Comparison of ENCODE assay signal across 8 cellular contexts in genomic region chr12:57238854-57239554, GRCh38. TPM values are rescaled to one million over a fixed set of nuclear protein-coding genes. Genes with fewer than 3 reads are reported as not detected.
DNase-seq lines count a peak whose midpoint lies in the region; ATAC-seq and TF ChIP-seq lines count a peak whose summit lies in the region.

No MANE protein-coding gene starts in this region.

- H3K9me3 Mint-ChIP-seq in activated T-helper 1 cell treated with anti-CD3 and anti-CD28 coated beads, Interleukin-12 subunit alpha, Interleukin-12 subunit beta, Interleukin-2, Interleukin-4 antibody, amounts not matched to agents 30 ng/mL and 10 ng/mL and 1 ng/mL, durations not matched to agents 14 hours and 24 hours and 36 hours = no peaks in the 10 kb centered on the region
- H3K9me3 Mint-ChIP-seq in nephron progenitor cell = no peaks in the 10 kb centered on the region

- ATAC-seq in GM21447 (IDR thresholded peaks at IDR 0.05; ENCODE audit: unreplicated experiment) (peak; percentile 45), Panc1 (peak; percentile 73)
- peak; percentile 64 for ATAC-seq in stimulated activated naive CD8-positive, alpha-beta T cell treated with anti-CD3 and anti-CD28 coated beads, Interleukin-15, Interleukin-2, amounts not matched to agents 100 U/mL and 50 U/mL, for 24 hours

- peaks cover 16% of the 10 kb centered on the region for H3K36me3 Mint-ChIP-seq in activated T-helper 1 cell treated with anti-CD3 and anti-CD28 coated beads, Interleukin-12 subunit alpha, Interleukin-12 subunit beta, Interleukin-2, Interleukin-4 antibody, amounts not matched to agents 30 ng/mL and 10 ng/mL and 1 ng/mL, durations not matched to agents 14 hours and 24 hours and 36 hours (ENCODE audit: low read depth)
- peaks cover 8% of the 10 kb centered on the region for H3K36me3 Mint-ChIP-seq in nephron progenitor cell (ENCODE audit: low read depth)

- H3K27me3 Mint-ChIP-seq in activated T-helper 1 cell treated with anti-CD3 and anti-CD28 coated beads, Interleukin-12 subunit alpha, Interleukin-12 subunit beta, Interleukin-2, Interleukin-4 antibody, amounts not matched to agents 30 ng/mL and 10 ng/mL and 1 ng/mL, durations not matched to agents 14 hours and 24 hours and 36 hours (ENCODE audit: insufficient read depth) = peaks cover 48% of the 10 kb centered on the region
- H3K27me3 Mint-ChIP-seq in nephron progenitor cell (ENCODE audit: low read depth, poor library complexity) = peaks cover 83% of the 10 kb centered on the region

- H3K27ac ChIP-seq in Panc1 (ENCODE audit: low read length) = no peak overlapping the region; the same call in 1 of the 2 replicates

- POLR2A ChIA-PET in Panc1 (lab: Charles Lee) = no interaction called here

- DNase-seq in DMS53 (lab: John Stamatoyannopoulos, UW) = peak; percentile 96
- peak; percentile 63 for DNase-seq in Panc1 (ENCODE audit: low read depth, low spot score)
- peak; percentile 86 for DNase-seq in activated T-helper 1 cell treated with anti-CD3 and anti-CD28 coated beads, Interleukin-12 subunit alpha, Interleukin-12 subunit beta, Interleukin-2, Interleukin-4 antibody, amounts not matched to agents 30 ng/mL and 10 ng/mL and 1 ng/mL, durations not matched to agents 14 hours and 24 hours and 36 hours (ENCODE audit: low spot score)
- DNase-seq in fibroblast of peridontal ligament (ENCODE audit: extremely low read depth) = peak; percentile 83
- DNase-seq in nephron progenitor cell = peak; percentile 93
- peak; percentile 93 for DNase-seq in stimulated activated naive CD8-positive, alpha-beta T cell treated with anti-CD3 and anti-CD28 coated beads, Interleukin-15, Interleukin-2, amounts not matched to agents 100 U/mL and 50 U/mL, for 24 hours

- H3K27ac Mint-ChIP-seq in activated T-helper 1 cell treated with anti-CD3 and anti-CD28 coated beads, Interleukin-12 subunit alpha, Interleukin-12 subunit beta, Interleukin-2, Interleukin-4 antibody, amounts not matched to agents 30 ng/mL and 10 ng/mL and 1 ng/mL, durations not matched to agents 14 hours and 24 hours and 36 hours = peak overlapping the region; percentile 78
- H3K27ac Mint-ChIP-seq in nephron progenitor cell = no peak overlapping the region

- peak overlapping the region; percentile 56 to 67 for H3K4me3 ChIP-seq in Panc1 (ENCODE audit: low read depth in 2 of 2, low read length in 2 of 2)

- H3K36me3 ChIP-seq in Panc1 (ENCODE audit: control insufficient read depth, insufficient read depth, low read length) = no peaks in the 10 kb centered on the region

- intact Hi-C loops in Panc1 (cut with micrococcal nuclease; ENCODE audit: unreplicated experiment) = loop anchor here (1.0 kb wide), 1 partner anchor 26 kb away; no protein-coding TSS in a partner anchor
- intact Hi-C loops in activated T-helper 1 cell treated with anti-CD3 and anti-CD28 coated beads, Interleukin-12 subunit alpha, Interleukin-12 subunit beta, Interleukin-2, Interleukin-4 antibody, amounts not matched to agents 30 ng/mL and 10 ng/mL and 1 ng/mL, durations not matched to agents 14 hours and 24 hours and 36 hours (cut with micrococcal nuclease) = loop anchor here (1.0 to 2.0 kb wide), 3 partner anchors 10 to 26 kb away; partner anchors contain the start of gene SHMT2

- in situ Hi-C loops in Panc1 (cut with HindIII; ENCODE audit: low pct_unique_long_range_greater_than_20kb, low sequenced_read_pairs) = no loop called here

- BruUV-seq in Panc1 (replicated peaks; lab: Mats Ljungman, UMichigan) = no TSS peak

- peak overlapping the region; percentile 95 for H3K4me3 Mint-ChIP-seq in activated T-helper 1 cell treated with anti-CD3 and anti-CD28 coated beads, Interleukin-12 subunit alpha, Interleukin-12 subunit beta, Interleukin-2, Interleukin-4 antibody, amounts not matched to agents 30 ng/mL and 10 ng/mL and 1 ng/mL, durations not matched to agents 14 hours and 24 hours and 36 hours
- peak overlapping the region; percentile 87 for H3K4me3 Mint-ChIP-seq in nephron progenitor cell

- H3K4me1 ChIP-seq in Panc1 (ENCODE audit: control insufficient read depth, insufficient read depth, low read length) = peaks cover 21% of the 10 kb centered on the region

- peaks cover 64% of the 10 kb centered on the region for H3K4me1 Mint-ChIP-seq in activated T-helper 1 cell treated with anti-CD3 and anti-CD28 coated beads, Interleukin-12 subunit alpha, Interleukin-12 subunit beta, Interleukin-2, Interleukin-4 antibody, amounts not matched to agents 30 ng/mL and 10 ng/mL and 1 ng/mL, durations not matched to agents 14 hours and 24 hours and 36 hours (ENCODE audit: low read depth)
- H3K4me1 Mint-ChIP-seq in nephron progenitor cell = peaks cover 84% of the 10 kb centered on the region

- TF ChIP-seq CTCF in Panc1 (IDR thresholded peaks at IDR 0.05) (peak; percentile 100), nephron progenitor cell (IDR thresholded peaks at IDR 0.05) (peak; percentile 100)

- no peak for TF ChIP-seq EP300 in Ishikawa (IDR thresholded peaks at IDR 0.05; ENCODE audit: borderline replicate concordance)

- H3K27me3 ChIP-seq in Panc1 (ENCODE audit: control insufficient read depth, insufficient read depth, low read length) = peaks cover 2% of the 10 kb centered on the region; the same call in 1 of the 2 replicates

- H3K9me3 ChIP-seq in Panc1 (ENCODE audit: control insufficient read depth, insufficient read depth, low read depth, low read length) = no peaks in the 10 kb centered on the region

- TF ChIP-seq RAD21 in Ishikawa (IDR thresholded peaks at IDR 0.05; ENCODE audit: low read depth) = peak; percentile 90

- CTCF ChIA-PET in Panc1 (lab: Charles Lee) = interaction anchor here (0.6 to 2.7 kb wide), 4 partner anchors 9 to 224 kb away, joined by 3 to 17 read pairs (median 10); partner anchors contain the start of gene SHMT2

TF ChIP-seq in Ishikawa, 13 proteins besides CTCF, POLR2A, EP300 and RAD21:
- TF ChIP-seq CEBPB (IDR thresholded peaks at IDR 0.05) (no peak), CREB1 (IDR thresholded peaks at IDR 0.05; ENCODE audit: low read depth) (0 out of 2 replicates have a peak, but pooled peaks have one; percentile 12), NFIC (IDR thresholded peaks at IDR 0.05) (peak; percentile 48; the same call in 1 of the 2 replicates), YY1 (IDR thresholded peaks at IDR 0.05; ENCODE audit: low read depth) (peak; percentile 64; the same call in 1 of the 2 replicates), TCF12 (IDR thresholded peaks at IDR 0.05; ENCODE audit: low read depth) (peak; percentile 62; the same call in 1 of the 2 replicates), MAX (IDR thresholded peaks at IDR 0.05) (peak; percentile 77), ZBTB7A (IDR thresholded peaks at IDR 0.05; ENCODE audit: low read depth) (peak; percentile 81), EGR1 (IDR thresholded peaks at IDR 0.05) (no peak), TEAD4 (IDR thresholded peaks at IDR 0.05) (no peak), FOXM1 (IDR thresholded peaks at IDR 0.05; ENCODE audit: borderline replicate concordance, low read depth) (peak; percentile 48; the same call in 1 of the 2 replicates), TAF1 (IDR thresholded peaks at IDR 0.05; ENCODE audit: low read depth) (peak; percentile 36; the same call in 1 of the 2 replicates)
- TF ChIP-seq, protein P1, sequence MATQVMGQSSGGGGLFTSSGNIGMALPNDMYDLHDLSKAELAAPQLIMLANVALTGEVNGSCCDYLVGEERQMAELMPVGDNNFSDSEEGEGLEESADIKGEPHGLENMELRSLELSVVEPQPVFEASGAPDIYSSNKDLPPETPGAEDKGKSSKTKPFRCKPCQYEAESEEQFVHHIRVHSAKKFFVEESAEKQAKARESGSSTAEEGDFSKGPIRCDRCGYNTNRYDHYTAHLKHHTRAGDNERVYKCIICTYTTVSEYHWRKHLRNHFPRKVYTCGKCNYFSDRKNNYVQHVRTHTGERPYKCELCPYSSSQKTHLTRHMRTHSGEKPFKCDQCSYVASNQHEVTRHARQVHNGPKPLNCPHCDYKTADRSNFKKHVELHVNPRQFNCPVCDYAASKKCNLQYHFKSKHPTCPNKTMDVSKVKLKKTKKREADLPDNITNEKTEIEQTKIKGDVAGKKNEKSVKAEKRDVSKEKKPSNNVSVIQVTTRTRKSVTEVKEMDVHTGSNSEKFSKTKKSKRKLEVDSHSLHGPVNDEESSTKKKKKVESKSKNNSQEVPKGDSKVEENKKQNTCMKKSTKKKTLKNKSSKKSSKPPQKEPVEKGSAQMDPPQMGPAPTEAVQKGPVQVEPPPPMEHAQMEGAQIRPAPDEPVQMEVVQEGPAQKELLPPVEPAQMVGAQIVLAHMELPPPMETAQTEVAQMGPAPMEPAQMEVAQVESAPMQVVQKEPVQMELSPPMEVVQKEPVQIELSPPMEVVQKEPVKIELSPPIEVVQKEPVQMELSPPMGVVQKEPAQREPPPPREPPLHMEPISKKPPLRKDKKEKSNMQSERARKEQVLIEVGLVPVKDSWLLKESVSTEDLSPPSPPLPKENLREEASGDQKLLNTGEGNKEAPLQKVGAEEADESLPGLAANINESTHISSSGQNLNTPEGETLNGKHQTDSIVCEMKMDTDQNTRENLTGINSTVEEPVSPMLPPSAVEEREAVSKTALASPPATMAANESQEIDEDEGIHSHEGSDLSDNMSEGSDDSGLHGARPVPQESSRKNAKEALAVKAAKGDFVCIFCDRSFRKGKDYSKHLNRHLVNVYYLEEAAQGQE (IDR thresholded peaks at IDR 0.05; ENCODE audit: low read depth) = no peak

RNA-seq across cellular contexts. Expression of gene SHMT2, which starts 9.5 kb away (rescaled TPM):
- 67.1 TPM for total RNA-seq in Panc1 (2021; ENCODE audit: unreplicated experiment)
- 117 TPM for polyA plus RNA-seq in Panc1 (2012; ENCODE audit: insufficient read length)
- total RNA-seq in activated T-helper 1 cell treated with anti-CD3 and anti-CD28 coated beads, Interleukin-12 subunit alpha, Interleukin-12 subunit beta, Interleukin-2, Interleukin-4 antibody, amounts not matched to agents 30 ng/mL and 10 ng/mL and 1 ng/mL, durations not matched to agents 14 hours and 24 hours and 36 hours = 276 and 280 TPM in 2 replicates

RNA-seq across cellular contexts. Expression of gene STAC3, which starts 12.0 kb away (rescaled TPM):
- 0.87 TPM for total RNA-seq in Panc1 (2021; ENCODE audit: unreplicated experiment)
- polyA plus RNA-seq in Panc1 (2012; ENCODE audit: insufficient read length) = 0.25 TPM
- total RNA-seq in activated T-helper 1 cell treated with anti-CD3 and anti-CD28 coated beads, Interleukin-12 subunit alpha, Interleukin-12 subunit beta, Interleukin-2, Interleukin-4 antibody, amounts not matched to agents 30 ng/mL and 10 ng/mL and 1 ng/mL, durations not matched to agents 14 hours and 24 hours and 36 hours = 3.1 and 4.2 TPM in 2 replicates

RNA-seq across cellular contexts. Expression of gene NXPH4, which starts 22.4 kb away (rescaled TPM):
- total RNA-seq in Panc1 (2021; ENCODE audit: unreplicated experiment) = 2.1 TPM
- polyA plus RNA-seq in Panc1 (2012; ENCODE audit: insufficient read length) = 2.1 TPM
- 0.36 and 0.49 TPM in 2 replicates for total RNA-seq in activated T-helper 1 cell treated with anti-CD3 and anti-CD28 coated beads, Interleukin-12 subunit alpha, Interleukin-12 subunit beta, Interleukin-2, Interleukin-4 antibody, amounts not matched to agents 30 ng/mL and 10 ng/mL and 1 ng/mL, durations not matched to agents 14 hours and 24 hours and 36 hours
